27 cellular contexts compared by ENCODE assay signal in genomic region chr18:56929861-56930260, GRCh38.
"Had no signal": no experiment of that assay in that cellular context is flagged by ENCODE, and none has a peak within 500 bp of the region (broad histone marks: within the 10 kb centered on the region; RNA-seq: fewer than 3 reads in every experiment).

No MANE protein-coding gene starts in this region.

- DNase-seq: activated CD4-positive, alpha-beta memory T cell treated with anti-CD3 and anti-CD28 coated beads for 36 hours; activated CD4-positive, alpha-beta T cell treated with anti-CD3 and anti-CD28 coated beads for 1 hour; activated CD4-positive, alpha-beta T cell treated with anti-CD3 and anti-CD28 coated beads, Interleukin-2, amount 10 ng/mL, durations not matched to agents 24 days and 14 days; activated CD8-positive, alpha-beta memory T cell treated with anti-CD3 and anti-CD28 coated beads, Interleukin-2, amount 10 ng/mL, durations not matched to agents 7 days and 5 days; activated CD8-positive, alpha-beta memory T cell treated with anti-CD3 and anti-CD28 coated beads, Interleukin-2, amount 50 U/mL, for 4 hours; activated CD8-positive, alpha-beta T cell treated with anti-CD3 and anti-CD28 coated beads, Interleukin-2, amount 10 ng/mL, durations not matched to agents 7 days and 5 days; activated effector memory CD4-positive, alpha-beta T cell treated with anti-CD3 and anti-CD28 coated beads, Interleukin-2, amount 50 U/mL, for 16 hours; activated naive CD4-positive, alpha-beta T cell treated with anti-CD3 and anti-CD28 coated beads for 36 hours; activated naive CD8-positive, alpha-beta T cell treated with anti-CD3 and anti-CD28 coated beads, Interleukin-2, amount 10 ng/mL, durations not matched to agents 7 days and 5 days; activated T-cell treated with anti-CD3 and anti-CD28 coated beads, Interleukin-2, amount 50 U/mL, for 1 hour; activated T-cell treated with anti-CD3 and anti-CD28 coated beads, Interleukin-2, amount 50 U/mL, for 48 hours; central memory CD4-positive, alpha-beta T cell; cerebellar nuclear complex; colonic mucosa; effector CD8-positive, alpha-beta T cell; esophagus squamous epithelium; foreskin melanocyte; heart right ventricle; T-helper 2 cell had no signal

- H3K27me3 Mint-ChIP-seq: activated CD4-positive, alpha-beta memory T cell treated with anti-CD3 and anti-CD28 coated beads for 36 hours; activated CD4-positive, alpha-beta T cell treated with anti-CD3 and anti-CD28 coated beads, Interleukin-2, amount 10 ng/mL, durations not matched to agents 24 days and 14 days; activated CD8-positive, alpha-beta memory T cell treated with anti-CD3 and anti-CD28 coated beads, Interleukin-2, amount 10 ng/mL, durations not matched to agents 7 days and 5 days; activated naive CD8-positive, alpha-beta T cell treated with anti-CD3 and anti-CD28 coated beads, Interleukin-2, amount 10 ng/mL, durations not matched to agents 7 days and 5 days had no signal

- H3K4me1 Mint-ChIP-seq: activated naive CD8-positive, alpha-beta T cell treated with anti-CD3 and anti-CD28 coated beads, Interleukin-2, amount 10 ng/mL, durations not matched to agents 7 days and 5 days had no signal

- ATAC-seq: activated CD8-positive, alpha-beta memory T cell treated with anti-CD3 and anti-CD28 coated beads, Interleukin-2, amount 10 ng/mL, durations not matched to agents 7 days and 5 days; activated CD8-positive, alpha-beta T cell treated with anti-CD3 and anti-CD28 coated beads, Interleukin-2, amount 10 ng/mL, durations not matched to agents 7 days and 5 days; activated naive CD4-positive, alpha-beta T cell treated with anti-CD3 and anti-CD28 coated beads, Interleukin-2, amount 50 U/mL, for 72 hours; heart right ventricle had no signal

- H3K27ac Mint-ChIP-seq: activated CD4-positive, alpha-beta memory T cell treated with anti-CD3 and anti-CD28 coated beads for 36 hours; activated CD4-positive, alpha-beta T cell treated with anti-CD3 and anti-CD28 coated beads, Interleukin-2, amount 10 ng/mL, durations not matched to agents 24 days and 14 days; activated CD8-positive, alpha-beta memory T cell treated with anti-CD3 and anti-CD28 coated beads, Interleukin-2, amount 10 ng/mL, durations not matched to agents 7 days and 5 days; activated CD8-positive, alpha-beta T cell treated with anti-CD3 and anti-CD28 coated beads, Interleukin-2, amount 10 ng/mL, durations not matched to agents 7 days and 5 days; activated naive CD4-positive, alpha-beta T cell treated with anti-CD3 and anti-CD28 coated beads for 36 hours; activated naive CD8-positive, alpha-beta T cell treated with anti-CD3 and anti-CD28 coated beads, Interleukin-2, amount 10 ng/mL, durations not matched to agents 7 days and 5 days; activated T-helper 1 cell treated with anti-CD3 and anti-CD28 coated beads, Interleukin-12 subunit alpha, Interleukin-12 subunit beta, Interleukin-2, Interleukin-4 antibody, amounts not matched to agents 30 ng/mL and 10 ng/mL and 1 ng/mL, durations not matched to agents 14 hours and 24 hours and 36 hours; activated T-helper 2 cell treated with anti-CD3 and anti-CD28 coated beads, Interferon-gamma antibody, Interleukin-2, Interleukin-4, amounts not matched to agents 10 μg/mL and 5 μg/mL and 100 μg/mL, durations not matched to agents 14 hours and 24 hours and 36 hours; brain had no signal

- H3K9me3 ChIP-seq: ascending aorta, breast epithelium, colonic mucosa, esophagus squamous epithelium, heart right ventricle had no signal

- H3K27me3 ChIP-seq: ascending aorta, breast epithelium, cardiac muscle cell, colonic mucosa, esophagus squamous epithelium, heart right ventricle had no signal

- H3K4me1 ChIP-seq: ascending aorta, breast epithelium, colonic mucosa, esophagus squamous epithelium had no signal

- H3K9me3 Mint-ChIP-seq: activated CD4-positive, alpha-beta memory T cell treated with anti-CD3 and anti-CD28 coated beads for 36 hours; activated CD4-positive, alpha-beta T cell treated with anti-CD3 and anti-CD28 coated beads, Interleukin-2, amount 10 ng/mL, durations not matched to agents 24 days and 14 days; activated naive CD4-positive, alpha-beta T cell treated with anti-CD3 and anti-CD28 coated beads for 36 hours; activated naive CD4-positive, alpha-beta T cell treated with anti-CD3 and anti-CD28 coated beads, Interleukin-2, amount 50 U/mL, for 72 hours; activated naive CD8-positive, alpha-beta T cell treated with anti-CD3 and anti-CD28 coated beads, Interleukin-2, amount 10 ng/mL, durations not matched to agents 7 days and 5 days; activated T-helper 1 cell treated with anti-CD3 and anti-CD28 coated beads, Interleukin-12 subunit alpha, Interleukin-12 subunit beta, Interleukin-2, Interleukin-4 antibody, amounts not matched to agents 30 ng/mL and 10 ng/mL and 1 ng/mL, durations not matched to agents 14 hours and 24 hours and 36 hours; activated T-helper 2 cell treated with anti-CD3 and anti-CD28 coated beads, Interferon-gamma antibody, Interleukin-2, Interleukin-4, amounts not matched to agents 10 μg/mL and 5 μg/mL and 100 μg/mL, durations not matched to agents 14 hours and 24 hours and 36 hours; brain had no signal

- H3K4me3 ChIP-seq: ascending aorta, breast epithelium, cardiac muscle cell, colonic mucosa, esophagus squamous epithelium, heart right ventricle had no signal

- H3K27ac ChIP-seq: ascending aorta, breast epithelium, cardiac muscle cell, colonic mucosa, epithelial cell of prostate, esophagus squamous epithelium, heart right ventricle had no signal

- H3K4me3 Mint-ChIP-seq: activated CD4-positive, alpha-beta memory T cell treated with anti-CD3 and anti-CD28 coated beads for 36 hours; activated CD4-positive, alpha-beta T cell treated with anti-CD3 and anti-CD28 coated beads, Interleukin-2, amount 10 ng/mL, durations not matched to agents 24 days and 14 days; activated CD8-positive, alpha-beta memory T cell treated with anti-CD3 and anti-CD28 coated beads, Interleukin-2, amount 10 ng/mL, durations not matched to agents 7 days and 5 days; activated CD8-positive, alpha-beta T cell treated with anti-CD3 and anti-CD28 coated beads, Interleukin-2, amount 10 ng/mL, durations not matched to agents 7 days and 5 days; activated naive CD4-positive, alpha-beta T cell treated with anti-CD3 and anti-CD28 coated beads for 36 hours; activated naive CD8-positive, alpha-beta T cell treated with anti-CD3 and anti-CD28 coated beads, Interleukin-2, amount 10 ng/mL, durations not matched to agents 7 days and 5 days; activated T-helper 1 cell treated with anti-CD3 and anti-CD28 coated beads, Interleukin-12 subunit alpha, Interleukin-12 subunit beta, Interleukin-2, Interleukin-4 antibody, amounts not matched to agents 30 ng/mL and 10 ng/mL and 1 ng/mL, durations not matched to agents 14 hours and 24 hours and 36 hours; brain had no signal

- H3K36me3 ChIP-seq: ascending aorta, breast epithelium, cardiac muscle cell, colonic mucosa, esophagus squamous epithelium had no signal
